Comparison of ENCODE assay signal across 12 cellular contexts in the genomic region with DNA sequence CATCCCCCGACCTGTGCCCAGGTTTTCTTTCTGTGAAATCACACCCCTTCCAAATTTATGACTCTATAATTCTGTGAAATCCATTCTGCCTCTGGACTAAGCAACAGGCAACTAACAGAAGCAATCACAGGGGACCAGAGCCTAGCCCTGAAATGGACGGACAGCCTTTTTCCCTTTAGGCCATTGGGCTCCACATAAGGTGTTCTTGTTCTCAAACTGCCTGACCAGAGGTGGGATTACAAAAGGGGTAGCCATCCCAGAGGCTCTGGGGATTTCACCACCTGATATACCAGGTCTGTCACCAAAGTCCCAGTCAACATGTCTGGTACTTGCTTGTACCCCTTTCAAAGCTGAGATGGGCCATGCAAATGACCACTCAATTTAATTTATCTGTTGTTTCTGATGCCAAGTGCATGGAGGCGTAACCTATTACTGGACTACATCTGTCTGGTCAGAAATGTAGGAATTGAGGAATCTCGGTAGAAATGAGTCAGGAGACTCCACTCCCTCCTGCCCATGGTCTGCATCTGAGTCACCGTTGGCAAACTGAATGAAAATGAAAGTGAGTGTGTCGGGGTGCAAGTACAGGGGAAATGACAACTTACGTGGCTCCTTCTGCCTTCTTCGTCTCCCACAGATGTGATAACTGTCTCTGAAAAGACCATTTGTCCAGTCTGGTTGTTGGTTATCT. TPM values are rescaled to one million over a fixed set of nuclear protein-coding genes. Genes with fewer than 3 reads are reported as not detected.
DNase-seq lines count a peak whose midpoint lies in the region; ATAC-seq and TF ChIP-seq lines count a peak whose summit lies in the region.
"Had no signal": no experiment of that assay in that cellular context is flagged by ENCODE, and none has a peak within 500 bp of the region (broad histone marks: within the 10 kb centered on the region; RNA-seq: fewer than 3 reads in every experiment).

No MANE protein-coding gene starts in this region.

- peak overlapping the region; percentile 85 to 99 for H3K27ac ChIP-seq in SK-N-SH (ENCODE audit: low read depth in 2 of 2, low read length in 1 of 2)
- H3K27ac ChIP-seq: cardiac muscle cell, neural progenitor cell, transverse colon had no signal

- H2AFZ ChIP-seq in SK-N-SH (ENCODE audit: low read depth): no peak overlapping the region
- H2AFZ ChIP-seq: neural progenitor cell had no signal

- CTCF ChIA-PET in SK-N-SH (lab: Yijun Ruan, JAX): interaction anchor here (1.3 kb wide), 1 partner anchor 21 kb away, joined by 7 read pairs; no protein-coding TSS in a partner anchor

- no peaks in the 10 kb centered on the region for H3K27me3 ChIP-seq in SK-N-SH (ENCODE audit: insufficient read depth)
- H3K27me3 ChIP-seq: cardiac muscle cell, neural progenitor cell, transverse colon had no signal

- peak overlapping the region; percentile 21 to 40; a peak in 2 of 4 replicates for H3K4me3 ChIP-seq in SK-N-SH (ENCODE audit: low read depth in 2 of 2, low read length in 1 of 2)
- peak overlapping the region; percentile 35 for H3K4me3 ChIP-seq in epithelial cell of proximal tubule (ENCODE audit: low read depth, low read length)
- H3K4me3 ChIP-seq: cardiac muscle cell, neural progenitor cell, transverse colon had no signal

- peak in 1 of 2 experiments; percentile 65; a peak in 1 of 4 replicates for TF ChIP-seq EP300 in SK-N-SH (IDR thresholded peaks at IDR 0.05; ENCODE audit: borderline replicate concordance in 1 of 2, low read depth in 1 of 2, low read length in 1 of 2)

- TF ChIP-seq RAD21 in SK-N-SH (IDR thresholded peaks at IDR 0.05; ENCODE audit: low read length): no peak

- peaks cover 26 to 50% of the 10 kb centered on the region in 2 experiments for H3K4me1 ChIP-seq in SK-N-SH (ENCODE audit: control insufficient read depth in 1 of 2, insufficient read depth in 2 of 2, low read depth in 1 of 2, low read length in 1 of 2)
- H3K4me1 ChIP-seq: neural progenitor cell, transverse colon had no signal

- WGBS in SK-N-SH (ENCODE audit: low lambda C conversion rate): 25% methylated on average over 8 of the region's 8 CpGs

- H3F3A ChIP-seq in SK-N-SH (replicated peaks; ENCODE audit: insufficient read depth): peaks cover 64% of the 10 kb centered on the region

- DNase-seq in activated CD8-positive, alpha-beta memory T cell treated with anti-CD3 and anti-CD28 coated beads for 24 hours: peak; percentile 50
- DNase-seq in activated CD8-positive, alpha-beta memory T cell treated with anti-CD3 and anti-CD28 coated beads, Interleukin-2, amount 50 U/mL, for 4 hours: no peak
- DNase-seq in SK-N-SH (no peak), epithelial cell of proximal tubule (ENCODE audit: low read depth) (peak; percentile 86), stromal cell of bone marrow (ENCODE audit: low read depth) (peak; percentile 88), KG1 (lab: John Stamatoyannopoulos, UW) (no peak), NCI-H2107 treated with DMSO at 0.1 percent for 48 hours (lab: John Stamatoyannopoulos, UW; ENCODE audit: unreplicated experiment) (no peak)
- DNase-seq: Caco-2, transverse colon had no signal

- H3K9ac ChIP-seq in SK-N-SH: peak overlapping the region; percentile 56
- H3K9ac ChIP-seq: neural progenitor cell had no signal

- TF ChIP-seq CTCF in SK-N-SH (IDR thresholded peaks at IDR 0.05) (no peak), epithelial cell of proximal tubule (conservative IDR thresholded peaks at IDR 0.05; ENCODE audit: low read depth, low read length) (no peak)

- no peaks in the 10 kb centered on the region for H3K9me3 ChIP-seq in SK-N-SH
- H3K9me3 ChIP-seq: transverse colon had no signal

- H3K4me2 ChIP-seq in SK-N-SH: peak overlapping the region; percentile 68
- H3K4me2 ChIP-seq: neural progenitor cell had no signal

- POLR2A ChIA-PET in SK-N-SH (lab: Yijun Ruan, JAX): interaction anchor here (2.4 kb wide), 1 partner anchor 18 kb away, joined by 10 read pairs; no protein-coding TSS in a partner anchor

- H3K36me3 ChIP-seq in SK-N-SH (replicated peaks in 1 of 2; ENCODE audit: control insufficient read depth in 1 of 2, insufficient read depth in 2 of 2, low read length in 1 of 2): peaks cover 65 to 73% of the 10 kb centered on the region in 2 experiments
- H3K36me3 ChIP-seq: transverse colon had no signal

- ATAC-seq in HG03045 (IDR thresholded peaks at IDR 0.05; ENCODE audit: unreplicated experiment): no peak

- H4K20me1 ChIP-seq in SK-N-SH (ENCODE audit: insufficient read depth): no peaks in the 10 kb centered on the region

- H3K79me2 ChIP-seq in SK-N-SH (ENCODE audit: insufficient read depth): peaks cover 67% of the 10 kb centered on the region

- H3K9me2 ChIP-seq in SK-N-SH: no peaks in the 10 kb centered on the region

TF ChIP-seq in SK-N-SH, 30 proteins besides CTCF, POLR2A, EP300 and RAD21 (continues in another document):
- TF ChIP-seq GABPA (IDR thresholded peaks at IDR 0.05; ENCODE audit: low read depth) (0 out of 2 replicates have a peak, but pooled peaks have one; percentile 12), YY1 (IDR thresholded peaks at IDR 0.05; ENCODE audit: low read depth) (no peak), FOXM1 (IDR thresholded peaks at IDR 0.05; ENCODE audit: low read depth) (no peak), NRF1 (IDR thresholded peaks at IDR 0.05; ENCODE audit: low read depth, low read length) (no peak), EZH2phosphoT487 (IDR thresholded peaks at IDR 0.05; ENCODE audit: borderline replicate concordance, low read depth) (no peak), POLR2AphosphoS5 (IDR thresholded peaks at IDR 0.05; ENCODE audit: low read depth, low read length) (peak; percentile 79), RCOR1 (IDR thresholded peaks at IDR 0.05; ENCODE audit: low read length) (no peak), MEF2A (IDR thresholded peaks at IDR 0.05; ENCODE audit: borderline replicate concordance, low read depth) (no peak), TCF12 (IDR thresholded peaks at IDR 0.05) (peak; percentile 85), TEAD4 (IDR thresholded peaks at IDR 0.05; ENCODE audit: borderline replicate concordance, insufficient read depth) (peak; percentile 51; the same call in 1 of the 2 replicates), JUND (IDR thresholded peaks at IDR 0.05) (peak; percentile 90), GATA2 (CRISPR knock-in tag; IDR thresholded peaks at IDR 0.05) (no peak), RXRA (IDR thresholded peaks at IDR 0.05; ENCODE audit: borderline replicate concordance, low read depth) (peak; percentile 76; the same call in 1 of the 2 replicates), MXI1 (IDR thresholded peaks at IDR 0.05; ENCODE audit: low read depth, low read length) (no peak), FOXJ3 (CRISPR knock-in tag; IDR thresholded peaks at IDR 0.05) (no peak), ELF1 (IDR thresholded peaks at IDR 0.05) (0 out of 2 replicates have a peak, but pooled peaks have one; percentile 17), NFIC (IDR thresholded peaks at IDR 0.05; ENCODE audit: borderline replicate concordance) (peak; percentile 82), RFX5 (IDR thresholded peaks at IDR 0.05; ENCODE audit: low read length) (no peak)
- TF ChIP-seq, protein P1, sequence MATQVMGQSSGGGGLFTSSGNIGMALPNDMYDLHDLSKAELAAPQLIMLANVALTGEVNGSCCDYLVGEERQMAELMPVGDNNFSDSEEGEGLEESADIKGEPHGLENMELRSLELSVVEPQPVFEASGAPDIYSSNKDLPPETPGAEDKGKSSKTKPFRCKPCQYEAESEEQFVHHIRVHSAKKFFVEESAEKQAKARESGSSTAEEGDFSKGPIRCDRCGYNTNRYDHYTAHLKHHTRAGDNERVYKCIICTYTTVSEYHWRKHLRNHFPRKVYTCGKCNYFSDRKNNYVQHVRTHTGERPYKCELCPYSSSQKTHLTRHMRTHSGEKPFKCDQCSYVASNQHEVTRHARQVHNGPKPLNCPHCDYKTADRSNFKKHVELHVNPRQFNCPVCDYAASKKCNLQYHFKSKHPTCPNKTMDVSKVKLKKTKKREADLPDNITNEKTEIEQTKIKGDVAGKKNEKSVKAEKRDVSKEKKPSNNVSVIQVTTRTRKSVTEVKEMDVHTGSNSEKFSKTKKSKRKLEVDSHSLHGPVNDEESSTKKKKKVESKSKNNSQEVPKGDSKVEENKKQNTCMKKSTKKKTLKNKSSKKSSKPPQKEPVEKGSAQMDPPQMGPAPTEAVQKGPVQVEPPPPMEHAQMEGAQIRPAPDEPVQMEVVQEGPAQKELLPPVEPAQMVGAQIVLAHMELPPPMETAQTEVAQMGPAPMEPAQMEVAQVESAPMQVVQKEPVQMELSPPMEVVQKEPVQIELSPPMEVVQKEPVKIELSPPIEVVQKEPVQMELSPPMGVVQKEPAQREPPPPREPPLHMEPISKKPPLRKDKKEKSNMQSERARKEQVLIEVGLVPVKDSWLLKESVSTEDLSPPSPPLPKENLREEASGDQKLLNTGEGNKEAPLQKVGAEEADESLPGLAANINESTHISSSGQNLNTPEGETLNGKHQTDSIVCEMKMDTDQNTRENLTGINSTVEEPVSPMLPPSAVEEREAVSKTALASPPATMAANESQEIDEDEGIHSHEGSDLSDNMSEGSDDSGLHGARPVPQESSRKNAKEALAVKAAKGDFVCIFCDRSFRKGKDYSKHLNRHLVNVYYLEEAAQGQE (IDR thresholded peaks at IDR 0.05; ENCODE audit: low read depth, low read length): no peak
- TF ChIP-seq, protein P2, sequence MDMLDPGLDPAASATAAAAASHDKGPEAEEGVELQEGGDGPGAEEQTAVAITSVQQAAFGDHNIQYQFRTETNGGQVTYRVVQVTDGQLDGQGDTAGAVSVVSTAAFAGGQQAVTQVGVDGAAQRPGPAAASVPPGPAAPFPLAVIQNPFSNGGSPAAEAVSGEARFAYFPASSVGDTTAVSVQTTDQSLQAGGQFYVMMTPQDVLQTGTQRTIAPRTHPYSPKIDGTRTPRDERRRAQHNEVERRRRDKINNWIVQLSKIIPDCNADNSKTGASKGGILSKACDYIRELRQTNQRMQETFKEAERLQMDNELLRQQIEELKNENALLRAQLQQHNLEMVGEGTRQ (IDR thresholded peaks at IDR 0.05; ENCODE audit: borderline replicate concordance, low read depth, low read length): no peak
- TF ChIP-seq, protein P3, sequence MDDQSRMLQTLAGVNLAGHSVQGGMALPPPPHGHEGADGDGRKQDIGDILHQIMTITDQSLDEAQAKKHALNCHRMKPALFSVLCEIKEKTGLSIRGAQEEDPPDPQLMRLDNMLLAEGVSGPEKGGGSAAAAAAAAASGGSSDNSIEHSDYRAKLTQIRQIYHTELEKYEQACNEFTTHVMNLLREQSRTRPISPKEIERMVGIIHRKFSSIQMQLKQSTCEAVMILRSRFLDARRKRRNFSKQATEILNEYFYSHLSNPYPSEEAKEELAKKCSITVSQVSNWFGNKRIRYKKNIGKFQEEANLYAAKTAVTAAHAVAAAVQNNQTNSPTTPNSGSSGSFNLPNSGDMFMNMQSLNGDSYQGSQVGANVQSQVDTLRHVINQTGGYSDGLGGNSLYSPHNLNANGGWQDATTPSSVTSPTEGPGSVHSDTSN (IDR thresholded peaks at IDR 0.05): peak; percentile 76

RNA-seq across cellular contexts. Expression of a gene that starts 10.2 kb away (rescaled TPM):
- polyA plus RNA-seq in SK-N-SH (2012; rRNA removed): 1,174 and 1,491 TPM in 2 replicates
- polyA plus RNA-seq in SK-N-SH (2012; cell fraction: cytosol; rRNA removed): 1,028 and 1,442 TPM in 2 replicates
- polyA plus RNA-seq in SK-N-SH (2012; cell fraction: nucleus; rRNA removed): 933 and 1,160 TPM in 2 replicates
- total RNA-seq in epithelial cell of proximal tubule: 54.5 and 133 TPM in 2 replicates

Comparison
In these comparisons a context has a peak if more than half of its experiments do, and no peak if none do; other contexts are left out.
1. DNase-seq: peak in activated CD8-positive, alpha-beta memory T cell treated with anti-CD3 and anti-CD28 coated beads for 24 hours (single experiment), epithelial cell of proximal tubule (single experiment) and stromal cell of bone marrow (single experiment); none in activated CD8-positive, alpha-beta memory T cell treated with anti-CD3 and anti-CD28 coated beads, Interleukin-2, amount 50 U/mL, for 4 hours (single experiment), SK-N-SH (single experiment), KG1 (single experiment) and NCI-H2107 treated with DMSO at 0.1 percent for 48 hours (single experiment).